ENCODE assay signal across 8 cellular contexts in genomic region chr22:21102659-21103267, GRCh38. TPM values are rescaled to one million over a fixed set of nuclear protein-coding genes. Genes with fewer than 3 reads are reported as not detected.
DNase-seq lines count a peak whose midpoint lies in the region; ATAC-seq and TF ChIP-seq lines count a peak whose summit lies in the region.

No MANE protein-coding gene starts in this region.

- ATAC-seq in activated T-helper 17 cell treated with anti-CD3 and anti-CD28 coated beads, Interleukin-2, amount 50 U/mL, for 72 hours (replicated peaks) = peak; percentile 98
- ATAC-seq in omental fat pad (ENCODE audit: low FRiP score) (peak; percentile 71), HG03378 (IDR thresholded peaks at IDR 0.05; ENCODE audit: unreplicated experiment) (no peak)

- no peaks in the 10 kb centered on the region for H3K36me3 Mint-ChIP-seq in activated T-helper 17 cell treated with anti-CD3 and anti-CD28 coated beads, Interleukin-2, amount 50 U/mL, for 72 hours (ENCODE audit: low read depth)

- no peaks in the 10 kb centered on the region for H3K27me3 ChIP-seq in testis

- peaks cover 8% of the 10 kb centered on the region for H3K4me1 Mint-ChIP-seq in activated T-helper 17 cell treated with anti-CD3 and anti-CD28 coated beads, Interleukin-2, amount 50 U/mL, for 72 hours

- peak in 1 of 3 donors; percentile 16 for TF ChIP-seq CTCF in omental fat pad (IDR thresholded peaks at IDR 0.05)
- peak; percentile 32 to 69 (median 69) for TF ChIP-seq CTCF in testis (IDR thresholded peaks at IDR 0.05)

- H3K9me3 ChIP-seq in testis = no peaks in the 10 kb centered on the region

- H3K4me1 ChIP-seq in testis = peaks cover 3% of the 10 kb centered on the region

- intact Hi-C loops in testis (cut with DNase I; ENCODE audit: low total_unique reads) = no loop called here

- peak overlapping the region; percentile 41 for H3K4me3 Mint-ChIP-seq in activated T-helper 17 cell treated with anti-CD3 and anti-CD28 coated beads, Interleukin-2, amount 50 U/mL, for 72 hours

- no peaks in the 10 kb centered on the region for H3K9me3 Mint-ChIP-seq in activated T-helper 17 cell treated with anti-CD3 and anti-CD28 coated beads, Interleukin-2, amount 50 U/mL, for 72 hours

- DNase-seq in DMS53 treated with DMSO at 0.1 percent for 48 hours (lab: John Stamatoyannopoulos, UW; ENCODE audit: unreplicated experiment) = peak; percentile 30
- DNase-seq in RPMI7951 (ENCODE audit: low read depth) = peak; percentile 48
- DNase-seq in foreskin melanocyte = peak; percentile 40
- peak; percentile 31 for DNase-seq in omental fat pad (ENCODE audit: low spot score)
- DNase-seq in testis = peak; percentile 89

- H3K27ac Mint-ChIP-seq in activated T-helper 17 cell treated with anti-CD3 and anti-CD28 coated beads, Interleukin-2, amount 50 U/mL, for 72 hours = peak overlapping the region; percentile 20

- H3K27ac ChIP-seq in testis = peak overlapping the region; percentile 8 to 48

- peaks cover 21% of the 10 kb centered on the region for H3K27me3 Mint-ChIP-seq in activated T-helper 17 cell treated with anti-CD3 and anti-CD28 coated beads, Interleukin-2, amount 50 U/mL, for 72 hours

- no peak for TF ChIP-seq EP300 in Ishikawa (IDR thresholded peaks at IDR 0.05; ENCODE audit: borderline replicate concordance)

- no peaks in the 10 kb centered on the region for H3K36me3 ChIP-seq in testis (ENCODE audit: low read depth, missing control alignments)

- TF ChIP-seq POLR2A in testis (IDR thresholded peaks at IDR 0.05) = no peak

- peak; percentile 64 for TF ChIP-seq RAD21 in Ishikawa (IDR thresholded peaks at IDR 0.05; ENCODE audit: low read depth)

- WGBS in testis, 2 donors = 2 to 8% methylated on average over 6 to 17 of the region's 17 CpGs

- peak overlapping the region in 1 of 2 donors; percentile 50 for H3K4me3 ChIP-seq in testis

TF ChIP-seq in Ishikawa, 13 proteins besides CTCF, POLR2A, EP300 and RAD21:
- TF ChIP-seq TAF1 (IDR thresholded peaks at IDR 0.05; ENCODE audit: low read depth) = no peak
- no peak for TF ChIP-seq TCF12 (IDR thresholded peaks at IDR 0.05; ENCODE audit: low read depth)
- no peak for TF ChIP-seq EGR1 (IDR thresholded peaks at IDR 0.05)
- peak; percentile 77 for TF ChIP-seq MAX (IDR thresholded peaks at IDR 0.05)

RNA-seq across cellular contexts. Expression of gene LRRC74B, which starts 57.0 kb away (rescaled TPM):
- under 0.01 TPM in 1 of 2 replicates, not detected in the other for total RNA-seq in RPMI7951 (2014; rRNA removed; shearing (Covaris generic))
- total RNA-seq in activated T-helper 17 cell treated with anti-CD3 and anti-CD28 coated beads, Interleukin-2, amount 50 U/mL, for 72 hours = not detected
- total RNA-seq in omental fat pad (not detected), testis (1 to 10 TPM; 3.0 to 5.4 TPM)
- polyA plus RNA-seq in testis (ENCODE audit: insufficient read depth, low read depth, low replicate concordance) = 8.7 TPM

Comparison
In these comparisons a context has a peak if more than half of its experiments do, and no peak if none do; other contexts are left out.
1. DNase-seq: peak in every context shown above with its lines; median percentile 89 in testis; 48 in RPMI7951; 40 in foreskin melanocyte; 31 in omental fat pad; 30 in DMS53 treated with DMSO at 0.1 percent for 48 hours.